ENCODE assay signal across 19 cellular contexts in genomic region chr16:82301108-82301755, GRCh38.
DNase-seq lines count a peak whose midpoint lies in the region; ATAC-seq and TF ChIP-seq lines count a peak whose summit lies in the region.
"Had no signal": no experiment of that assay in that cellular context is flagged by ENCODE, and none has a peak within 500 bp of the region (broad histone marks: within the 10 kb centered on the region; RNA-seq: fewer than 3 reads in every experiment).

No MANE protein-coding gene starts in this region.

- H3K4me1 ChIP-seq in HCT116 (ENCODE audit: control insufficient read depth in 1 of 2, insufficient read depth in 2 of 2, low read length in 2 of 2) (no peaks in the 10 kb centered on the region), gastroesophageal sphincter (no peaks in the 10 kb centered on the region)
- H3K4me1 ChIP-seq: BE2C, HAP-1 had no signal

- H3K4me3 Mint-ChIP-seq in activated CD4-positive, alpha-beta T cell treated with anti-CD3 and anti-CD28 coated beads for 36 hours: no peak overlapping the region
- no peak overlapping the region for H3K4me3 Mint-ChIP-seq in activated CD8-positive, alpha-beta T cell treated with anti-CD3 and anti-CD28 coated beads for 36 hours
- H3K4me3 Mint-ChIP-seq: CD4-positive, CD25-positive, alpha-beta regulatory T cell had no signal

- H3K4me2 ChIP-seq in HCT116 (ENCODE audit: low read length): no peak overlapping the region

- WGBS in gastroesophageal sphincter (ENCODE audit: low coverage in 1 of 2), 2 donors: 73 to 87% methylated on average over 4 to 7 of the region's 7 CpGs

- H3K27ac ChIP-seq in HCT116 (ENCODE audit: low read depth, low read length) (no peak overlapping the region), gastroesophageal sphincter (no peak overlapping the region)
- H3K27ac ChIP-seq: GM23248 had no signal

- H2AFZ ChIP-seq in HCT116 (ENCODE audit: low read depth, low read length, poor library complexity, severe bottlenecking): no peak overlapping the region
- H2AFZ ChIP-seq: GM23248 had no signal

- peaks cover 2% of the 10 kb centered on the region for H3K27me3 Mint-ChIP-seq in activated CD4-positive, alpha-beta T cell treated with anti-CD3 and anti-CD28 coated beads for 36 hours
- peaks cover 5% of the 10 kb centered on the region for H3K27me3 Mint-ChIP-seq in activated CD8-positive, alpha-beta T cell treated with anti-CD3 and anti-CD28 coated beads for 36 hours

- CTCF ChIA-PET in activated CD4-positive, alpha-beta T cell treated with anti-CD3 and anti-CD28 coated beads for 36 hours (lab: Charles Lee): no interaction called here
- CTCF ChIA-PET in HCT116 (lab: Charles Lee): interaction anchor here (1.0 kb wide), 1 partner anchor 38 kb away, joined by 3 read pairs; no protein-coding TSS in a partner anchor
- CTCF ChIA-PET in activated CD8-positive, alpha-beta T cell treated with anti-CD3 and anti-CD28 coated beads for 36 hours (lab: Charles Lee): interaction anchor here (0.8 kb wide), 1 partner anchor 37 kb away, joined by 3 read pairs; no protein-coding TSS in a partner anchor

- H3K4me3 ChIP-seq in HCT116 (replicated peaks in 1 of 2; ENCODE audit: low read depth in 1 of 2, low read length in 2 of 2) (no peak overlapping the region), gastroesophageal sphincter (no peak overlapping the region)
- H3K4me3 ChIP-seq: GM12878, GM23248, HAP-1 had no signal

- BruUV-seq in HCT116 (replicated peaks; lab: Mats Ljungman, UMichigan): no TSS peak

- no peak for TF ChIP-seq CTCF in HCT116 (IDR thresholded peaks at IDR 0.05 in 2 of 3, conservative IDR thresholded peaks at IDR 0.05 in 1 of 3; ENCODE audit: borderline replicate concordance in 1 of 3, insufficient read depth in 1 of 3, low read depth in 2 of 3, low read length in 2 of 3)
- TF ChIP-seq CTCF in activated CD8-positive, alpha-beta T cell treated with anti-CD3 and anti-CD28 coated beads for 36 hours (IDR thresholded peaks at IDR 0.05): no peak
- no peak for TF ChIP-seq CTCF in gastroesophageal sphincter (IDR thresholded peaks at IDR 0.05)
- TF ChIP-seq CTCF in omental fat pad (IDR thresholded peaks at IDR 0.05): no peak

- H3K9ac ChIP-seq in HCT116 (ENCODE audit: low read length): no peak overlapping the region
- H3K9ac ChIP-seq: GM23248 had no signal

- no peaks in the 10 kb centered on the region for H3K9me3 Mint-ChIP-seq in activated CD4-positive, alpha-beta T cell treated with anti-CD3 and anti-CD28 coated beads for 36 hours (ENCODE audit: low read depth)
- H3K9me3 Mint-ChIP-seq in activated CD8-positive, alpha-beta T cell treated with anti-CD3 and anti-CD28 coated beads for 36 hours: no peaks in the 10 kb centered on the region

- intact Hi-C loops in activated CD4-positive, alpha-beta T cell treated with anti-CD3 and anti-CD28 coated beads for 36 hours (cut with DNase I, micrococcal nuclease): no loop called here
- intact Hi-C loops in HCT116 (cut with micrococcal nuclease) (no loop called here), left ventricle myocardium superior (cut with micrococcal nuclease) (no loop called here)
- intact Hi-C loops in activated CD8-positive, alpha-beta T cell treated with anti-CD3 and anti-CD28 coated beads for 36 hours (cut with micrococcal nuclease): no loop called here

- no peaks in the 10 kb centered on the region for H3K79me2 ChIP-seq in HCT116 (ENCODE audit: insufficient read depth, low read length)

- RAD21 ChIA-PET in HCT116 (lab: Charles Lee; ENCODE audit: low non-redundant PET in 1 of 2, low total read pairs in 2 of 2, uncharacterized antibody in 2 of 2, unreplicated experiment in 2 of 2): no interaction called here

- peak; percentile 37 for ATAC-seq in activated CD4-positive, alpha-beta T cell treated with anti-CD3 and anti-CD28 coated beads for 36 hours
- ATAC-seq in HCT116: peak; percentile 17; the same call in 1 of the 2 replicates
- ATAC-seq in activated CD8-positive, alpha-beta T cell treated with anti-CD3 and anti-CD28 coated beads for 36 hours: peak; percentile 30
- peak; percentile 68 for ATAC-seq in left ventricle myocardium superior
- ATAC-seq in gastroesophageal sphincter: no peak
- no peak for ATAC-seq in omental fat pad (ENCODE audit: low FRiP score)
- ATAC-seq: GM12878 had no signal

- no peaks in the 10 kb centered on the region for H3K9me2 ChIP-seq in HCT116 (ENCODE audit: insufficient read depth)

- H3K36me3 ChIP-seq in HCT116 (ENCODE audit: control insufficient read depth in 1 of 2, insufficient read depth in 2 of 2, low read length in 2 of 2) (no peaks in the 10 kb centered on the region), gastroesophageal sphincter (no peaks in the 10 kb centered on the region)
- H3K36me3 ChIP-seq: BE2C, HAP-1 had no signal

- H3K9me3 ChIP-seq in HCT116 (ENCODE audit: control insufficient read depth in 1 of 2, insufficient read depth in 1 of 2, low read depth in 1 of 2, low read length in 2 of 2) (no peaks in the 10 kb centered on the region), gastroesophageal sphincter (no peaks in the 10 kb centered on the region)
- H3K9me3 ChIP-seq: BE2C, HAP-1 had no signal

- DNase-seq in activated CD4-positive, alpha-beta T cell treated with anti-CD3 and anti-CD28 coated beads for 36 hours: peak; percentile 13
- no peak for DNase-seq in activated CD4-positive, alpha-beta T cell treated with anti-CD3 and anti-CD28 coated beads, Interleukin-2, amount 50 U/mL, for 1 hour
- DNase-seq in HCT116 (ENCODE audit: low read depth, low spot score) (no peak), left ventricle myocardium superior (no peak), omental fat pad (ENCODE audit: low spot score) (no peak), activated gamma-delta T cell treated with Interleukin-2 at 50 U/mL for 16 hours (no peak)
- no peak for DNase-seq in activated CD8-positive, alpha-beta T cell treated with anti-CD3 and anti-CD28 coated beads for 36 hours
- DNase-seq: BE2C, DMS153, EL, GM23248, NCI-H1417 treated with DMSO at 0.1 percent for 48 hours, NCI-H1930, NCI-H226, RPMI8226 had no signal

- no peak for TF ChIP-seq POLR2A in HCT116 (IDR thresholded peaks at IDR 0.05; ENCODE audit: borderline replicate concordance, extremely low read depth, insufficient read depth, insufficient read length)
- TF ChIP-seq POLR2A in gastroesophageal sphincter (IDR thresholded peaks at IDR 0.05): no peak

- H3K27me3 ChIP-seq in HCT116 (ENCODE audit: insufficient read depth, low read length) (peaks cover 25% of the 10 kb centered on the region), gastroesophageal sphincter (no peaks in the 10 kb centered on the region)
- H3K27me3 ChIP-seq: BE2C had no signal

- H4K20me1 ChIP-seq in HCT116 (ENCODE audit: insufficient read depth): no peaks in the 10 kb centered on the region

- no peak for TF ChIP-seq EP300 in gastroesophageal sphincter (IDR thresholded peaks at IDR 0.05)

- no peaks in the 10 kb centered on the region for H3K4me1 Mint-ChIP-seq in activated CD4-positive, alpha-beta T cell treated with anti-CD3 and anti-CD28 coated beads for 36 hours
- H3K4me1 Mint-ChIP-seq in activated CD8-positive, alpha-beta T cell treated with anti-CD3 and anti-CD28 coated beads for 36 hours (ENCODE audit: low read depth): no peaks in the 10 kb centered on the region
- H3K4me1 Mint-ChIP-seq: CD4-positive, CD25-positive, alpha-beta regulatory T cell had no signal

- TF ChIP-seq RAD21 in HCT116 (IDR thresholded peaks at IDR 0.05; ENCODE audit: low read depth): no peak

- no peak overlapping the region for H3K27ac Mint-ChIP-seq in activated CD4-positive, alpha-beta T cell treated with anti-CD3 and anti-CD28 coated beads for 36 hours
- H3K27ac Mint-ChIP-seq in activated CD8-positive, alpha-beta T cell treated with anti-CD3 and anti-CD28 coated beads for 36 hours: no peak overlapping the region
- H3K27ac Mint-ChIP-seq: CD4-positive, CD25-positive, alpha-beta regulatory T cell had no signal

- no peaks in the 10 kb centered on the region for H3K36me3 Mint-ChIP-seq in activated CD4-positive, alpha-beta T cell treated with anti-CD3 and anti-CD28 coated beads for 36 hours (ENCODE audit: low read depth)
- H3K36me3 Mint-ChIP-seq in activated CD8-positive, alpha-beta T cell treated with anti-CD3 and anti-CD28 coated beads for 36 hours (ENCODE audit: low read depth): no peaks in the 10 kb centered on the region
- H3K36me3 Mint-ChIP-seq: CD4-positive, CD25-positive, alpha-beta regulatory T cell had no signal

- POLR2A ChIA-PET in activated CD4-positive, alpha-beta T cell treated with anti-CD3 and anti-CD28 coated beads for 36 hours (lab: Charles Lee): interaction anchor here (0.5 kb wide), 1 partner anchor 1104 kb away, joined by 3 read pairs; no protein-coding TSS in a partner anchor
- POLR2A ChIA-PET in HCT116 (lab: Charles Lee): no interaction called here
- POLR2A ChIA-PET in activated CD8-positive, alpha-beta T cell treated with anti-CD3 and anti-CD28 coated beads for 36 hours (lab: Charles Lee): interaction anchor here (0.6 kb wide), 1 partner anchor 236 kb away, joined by 3 read pairs; no protein-coding TSS in a partner anchor

TF ChIP-seq in HCT116, 20 proteins besides CTCF, POLR2A, EP300 and RAD21:
- TF ChIP-seq SP1 (IDR thresholded peaks at IDR 0.05; ENCODE audit: low read depth) (no peak), ELF1 (IDR thresholded peaks at IDR 0.05; ENCODE audit: borderline replicate concordance, low read depth) (no peak)
- TF ChIP-seq, protein P1, sequence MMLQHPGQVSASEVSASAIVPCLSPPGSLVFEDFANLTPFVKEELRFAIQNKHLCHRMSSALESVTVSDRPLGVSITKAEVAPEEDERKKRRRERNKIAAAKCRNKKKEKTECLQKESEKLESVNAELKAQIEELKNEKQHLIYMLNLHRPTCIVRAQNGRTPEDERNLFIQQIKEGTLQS (IDR thresholded peaks at IDR 0.05): no peak
TF ChIP-seq in HCT116: peak in this region for 0.

Comparison
In these comparisons a context has a peak if more than half of its experiments do, and no peak if none do; other contexts are left out.
1. ATAC-seq: peak in activated CD4-positive, alpha-beta T cell treated with anti-CD3 and anti-CD28 coated beads for 36 hours (single experiment), HCT116 (single experiment), activated CD8-positive, alpha-beta T cell treated with anti-CD3 and anti-CD28 coated beads for 36 hours (single experiment) and left ventricle myocardium superior (single experiment); none in gastroesophageal sphincter (single experiment) and omental fat pad (single experiment).